Comparison of ENCODE assay signal across 8 cellular contexts in genomic region chrX:118975831-118976598, GRCh38. TPM values are rescaled to one million over a fixed set of nuclear protein-coding genes. Genes with fewer than 3 reads are reported as not detected.
DNase-seq lines count a peak whose midpoint lies in the region; ATAC-seq and TF ChIP-seq lines count a peak whose summit lies in the region.

No MANE protein-coding gene starts in this region.

- no peak for TF ChIP-seq CTCF in mesothelial cell of epicardium (IDR thresholded peaks at IDR 0.05; ENCODE audit: unreplicated experiment)

- peaks cover 88% of the 10 kb centered on the region for H3K27me3 Mint-ChIP-seq in mesothelial cell of epicardium (ENCODE audit: low read depth)

- H3K27ac Mint-ChIP-seq in mesothelial cell of epicardium: no peak overlapping the region

- DNase-seq in EL: peak; percentile 41
- peak; percentile 57 for DNase-seq in NCI-H460 (ENCODE audit: extremely low read depth, low read depth)
- DNase-seq in activated CD8-positive, alpha-beta memory T cell treated with anti-CD3 and anti-CD28 coated beads for 1 hour (ENCODE audit: extremely low read depth in 1 of 2, low read depth in 1 of 2): peak; percentile 30 to 57
- DNase-seq in effector CD4-positive, alpha-beta T cell: peak; percentile 47
- DNase-seq in mesothelial cell of epicardium (ENCODE audit: low spot score in 2 of 2, unreplicated experiment in 2 of 2): peak in 1 of 2 experiments; percentile 39
- peak; percentile 44 to 53 for DNase-seq in stimulated activated CD8-positive, alpha-beta memory T cell treated with anti-CD3 and anti-CD28 coated beads, Interleukin-15, amount 100 ng/mL, for 48 hours (ENCODE audit: low read depth in 2 of 2)
- no peak for DNase-seq in superior temporal gyrus (ENCODE audit: extremely low spot score)

- H3K4me3 Mint-ChIP-seq in mesothelial cell of epicardium: peak overlapping the region; percentile 67

- peaks cover 10% of the 10 kb centered on the region for H3K9me3 Mint-ChIP-seq in mesothelial cell of epicardium

- H3K36me3 Mint-ChIP-seq in mesothelial cell of epicardium: peaks cover 3% of the 10 kb centered on the region

- ATAC-seq in GM19324 (IDR thresholded peaks at IDR 0.05; ENCODE audit: low FRiP score, unreplicated experiment): no peak

- H3K4me1 Mint-ChIP-seq in mesothelial cell of epicardium: peaks cover 10% of the 10 kb centered on the region

RNA-seq across cellular contexts. Expression of gene LONRF3, which starts 1.6 kb away (rescaled TPM):
- total RNA-seq in NCI-H460 (2014; rRNA removed; shearing (Covaris generic)): 9.1 and 11.8 TPM in 2 replicates
- 1.8 and 5.6 TPM in 2 replicates for polyA plus RNA-seq in NCI-H460 (2014; cell fraction: nucleus; rRNA removed)
- total RNA-seq in mesothelial cell of epicardium: 0.97 to 1.6 TPM (median 1.3 TPM) in 3 replicates
